ENCODE assay signal across 1 cellular context in the genomic region with DNA sequence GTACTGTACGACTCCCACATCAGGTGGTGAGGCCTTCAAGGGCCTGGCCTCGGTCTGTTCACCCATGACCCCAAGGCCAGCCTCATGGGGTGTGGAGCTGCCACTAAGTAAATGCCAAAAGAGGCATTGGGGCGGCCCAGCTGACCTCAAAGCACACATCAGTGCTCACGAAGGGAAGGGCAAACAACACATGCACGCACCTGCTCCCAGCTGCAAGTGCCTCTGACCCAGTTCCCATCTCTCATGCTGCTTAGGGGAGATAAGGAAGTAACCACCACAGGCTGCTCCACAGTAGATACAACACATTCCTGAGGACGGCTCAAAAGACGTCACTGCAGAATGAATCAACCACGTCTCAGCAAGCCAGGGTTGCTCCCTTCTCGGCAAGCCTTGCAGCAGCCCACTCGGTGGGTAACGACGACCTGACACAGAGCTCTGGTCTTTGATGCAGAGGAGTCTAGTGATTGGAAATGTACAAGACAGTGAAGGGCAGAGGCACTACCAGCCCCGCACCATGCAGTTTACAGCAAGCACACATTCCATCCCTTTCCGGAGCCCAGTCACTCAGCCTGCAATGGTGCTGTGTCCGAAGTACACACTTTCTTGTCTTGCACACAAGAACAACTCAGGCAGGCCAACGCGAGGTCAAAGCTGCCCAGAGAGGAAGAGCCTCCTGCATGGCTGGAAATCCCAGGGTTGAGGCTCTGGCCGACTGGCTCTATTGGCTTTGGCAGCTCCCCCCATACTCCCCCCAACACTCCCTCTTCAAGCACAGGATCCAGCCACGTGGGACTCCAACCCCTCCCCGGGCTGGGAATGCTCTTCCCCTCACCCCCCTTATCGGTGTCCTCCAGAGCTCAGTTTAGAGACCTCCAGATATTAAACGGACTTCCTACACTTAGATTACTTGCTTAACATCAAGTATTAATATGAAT.
TF ChIP-seq lines count a peak whose summit lies in the region.

No MANE protein-coding gene starts in this region.

TF ChIP-seq in HepG2, 621 proteins besides CTCF, POLR2A, EP300 and RAD21 (continues in another document):
- TF ChIP-seq, protein P1, sequence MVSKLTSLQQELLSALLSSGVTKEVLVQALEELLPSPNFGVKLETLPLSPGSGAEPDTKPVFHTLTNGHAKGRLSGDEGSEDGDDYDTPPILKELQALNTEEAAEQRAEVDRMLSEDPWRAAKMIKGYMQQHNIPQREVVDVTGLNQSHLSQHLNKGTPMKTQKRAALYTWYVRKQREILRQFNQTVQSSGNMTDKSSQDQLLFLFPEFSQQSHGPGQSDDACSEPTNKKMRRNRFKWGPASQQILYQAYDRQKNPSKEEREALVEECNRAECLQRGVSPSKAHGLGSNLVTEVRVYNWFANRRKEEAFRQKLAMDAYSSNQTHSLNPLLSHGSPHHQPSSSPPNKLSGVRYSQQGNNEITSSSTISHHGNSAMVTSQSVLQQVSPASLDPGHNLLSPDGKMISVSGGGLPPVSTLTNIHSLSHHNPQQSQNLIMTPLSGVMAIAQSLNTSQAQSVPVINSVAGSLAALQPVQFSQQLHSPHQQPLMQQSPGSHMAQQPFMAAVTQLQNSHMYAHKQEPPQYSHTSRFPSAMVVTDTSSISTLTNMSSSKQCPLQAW (CRISPR knock-in tag; IDR thresholded peaks at IDR 0.05) = no peak
- TF ChIP-seq SP5 (CRISPR knock-in tag; IDR thresholded peaks at IDR 0.05; ENCODE audit: borderline replicate concordance, low read depth) = 0 out of 2 replicates have a peak, but pooled peaks have one; percentile 19
- TF ChIP-seq CAMTA2 (CRISPR knock-in tag; IDR thresholded peaks at IDR 0.05; ENCODE audit: borderline replicate concordance) = no peak
- TF ChIP-seq ZNF207 (IDR thresholded peaks at IDR 0.05; ENCODE audit: borderline replicate concordance) = no peak
- TF ChIP-seq, protein P2, sequence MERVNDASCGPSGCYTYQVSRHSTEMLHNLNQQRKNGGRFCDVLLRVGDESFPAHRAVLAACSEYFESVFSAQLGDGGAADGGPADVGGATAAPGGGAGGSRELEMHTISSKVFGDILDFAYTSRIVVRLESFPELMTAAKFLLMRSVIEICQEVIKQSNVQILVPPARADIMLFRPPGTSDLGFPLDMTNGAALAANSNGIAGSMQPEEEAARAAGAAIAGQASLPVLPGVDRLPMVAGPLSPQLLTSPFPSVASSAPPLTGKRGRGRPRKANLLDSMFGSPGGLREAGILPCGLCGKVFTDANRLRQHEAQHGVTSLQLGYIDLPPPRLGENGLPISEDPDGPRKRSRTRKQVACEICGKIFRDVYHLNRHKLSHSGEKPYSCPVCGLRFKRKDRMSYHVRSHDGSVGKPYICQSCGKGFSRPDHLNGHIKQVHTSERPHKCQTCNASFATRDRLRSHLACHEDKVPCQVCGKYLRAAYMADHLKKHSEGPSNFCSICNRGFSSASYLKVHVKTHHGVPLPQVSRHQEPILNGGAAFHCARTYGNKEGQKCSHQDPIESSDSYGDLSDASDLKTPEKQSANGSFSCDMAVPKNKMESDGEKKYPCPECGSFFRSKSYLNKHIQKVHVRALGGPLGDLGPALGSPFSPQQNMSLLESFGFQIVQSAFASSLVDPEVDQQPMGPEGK (CRISPR knock-in tag; IDR thresholded peaks at IDR 0.05) = no peak
- TF ChIP-seq, protein P3, sequence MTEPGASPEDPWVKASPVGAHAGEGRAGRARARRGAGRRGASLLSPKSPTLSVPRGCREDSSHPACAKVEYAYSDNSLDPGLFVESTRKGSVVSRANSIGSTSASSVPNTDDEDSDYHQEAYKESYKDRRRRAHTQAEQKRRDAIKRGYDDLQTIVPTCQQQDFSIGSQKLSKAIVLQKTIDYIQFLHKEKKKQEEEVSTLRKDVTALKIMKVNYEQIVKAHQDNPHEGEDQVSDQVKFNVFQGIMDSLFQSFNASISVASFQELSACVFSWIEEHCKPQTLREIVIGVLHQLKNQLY (CRISPR knock-in tag; IDR thresholded peaks at IDR 0.05) = no peak
- TF ChIP-seq ZNF563 (CRISPR knock-in tag; IDR thresholded peaks at IDR 0.05) = peak; percentile 37; the same call in 1 of the 2 replicates
- no peak for TF ChIP-seq NFE2 (CRISPR knock-in tag; IDR thresholded peaks at IDR 0.05)
- TF ChIP-seq, protein P4, sequence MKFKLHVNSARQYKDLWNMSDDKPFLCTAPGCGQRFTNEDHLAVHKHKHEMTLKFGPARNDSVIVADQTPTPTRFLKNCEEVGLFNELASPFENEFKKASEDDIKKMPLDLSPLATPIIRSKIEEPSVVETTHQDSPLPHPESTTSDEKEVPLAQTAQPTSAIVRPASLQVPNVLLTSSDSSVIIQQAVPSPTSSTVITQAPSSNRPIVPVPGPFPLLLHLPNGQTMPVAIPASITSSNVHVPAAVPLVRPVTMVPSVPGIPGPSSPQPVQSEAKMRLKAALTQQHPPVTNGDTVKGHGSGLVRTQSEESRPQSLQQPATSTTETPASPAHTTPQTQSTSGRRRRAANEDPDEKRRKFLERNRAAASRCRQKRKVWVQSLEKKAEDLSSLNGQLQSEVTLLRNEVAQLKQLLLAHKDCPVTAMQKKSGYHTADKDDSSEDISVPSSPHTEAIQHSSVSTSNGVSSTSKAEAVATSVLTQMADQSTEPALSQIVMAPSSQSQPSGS (CRISPR knock-in tag; IDR thresholded peaks at IDR 0.05) = no peak
- TF ChIP-seq ATF1 (CRISPR knock-in tag; IDR thresholded peaks at IDR 0.05) = 0 out of 2 replicates have a peak, but pooled peaks have one; percentile 22
- TF ChIP-seq IRX3 (CRISPR knock-in tag; IDR thresholded peaks at IDR 0.05; ENCODE audit: borderline replicate concordance, low read depth) = 0 out of 2 replicates have a peak, but pooled peaks have one; percentile 30
- TF ChIP-seq TEAD3 (CRISPR knock-in tag; optimal IDR thresholded peaks at IDR 0.05; ENCODE audit: borderline replicate concordance) = peak; percentile 32
- no peak for TF ChIP-seq NAIF1 (CRISPR knock-in tag; IDR thresholded peaks at IDR 0.05; ENCODE audit: borderline replicate concordance)
- 0 out of 2 replicates have a peak, but pooled peaks have one; percentile 21 for TF ChIP-seq RXRB (CRISPR knock-in tag; IDR thresholded peaks at IDR 0.05; ENCODE audit: borderline replicate concordance)
- TF ChIP-seq BHLHE40 (IDR thresholded peaks at IDR 0.05; ENCODE audit: low read length) = 0 out of 2 replicates have a peak, but pooled peaks have one; percentile 7
- no peak for TF ChIP-seq NR2F6 (IDR thresholded peaks at IDR 0.05)
- 0 out of 2 replicates have a peak, but pooled peaks have one; percentile 30 for TF ChIP-seq NR2F6 (CRISPR knock-in tag; IDR thresholded peaks at IDR 0.05)
- TF ChIP-seq ZMAT3 (CRISPR knock-in tag; conservative IDR thresholded peaks at IDR 0.05) = no peak
- TF ChIP-seq, protein P5, sequence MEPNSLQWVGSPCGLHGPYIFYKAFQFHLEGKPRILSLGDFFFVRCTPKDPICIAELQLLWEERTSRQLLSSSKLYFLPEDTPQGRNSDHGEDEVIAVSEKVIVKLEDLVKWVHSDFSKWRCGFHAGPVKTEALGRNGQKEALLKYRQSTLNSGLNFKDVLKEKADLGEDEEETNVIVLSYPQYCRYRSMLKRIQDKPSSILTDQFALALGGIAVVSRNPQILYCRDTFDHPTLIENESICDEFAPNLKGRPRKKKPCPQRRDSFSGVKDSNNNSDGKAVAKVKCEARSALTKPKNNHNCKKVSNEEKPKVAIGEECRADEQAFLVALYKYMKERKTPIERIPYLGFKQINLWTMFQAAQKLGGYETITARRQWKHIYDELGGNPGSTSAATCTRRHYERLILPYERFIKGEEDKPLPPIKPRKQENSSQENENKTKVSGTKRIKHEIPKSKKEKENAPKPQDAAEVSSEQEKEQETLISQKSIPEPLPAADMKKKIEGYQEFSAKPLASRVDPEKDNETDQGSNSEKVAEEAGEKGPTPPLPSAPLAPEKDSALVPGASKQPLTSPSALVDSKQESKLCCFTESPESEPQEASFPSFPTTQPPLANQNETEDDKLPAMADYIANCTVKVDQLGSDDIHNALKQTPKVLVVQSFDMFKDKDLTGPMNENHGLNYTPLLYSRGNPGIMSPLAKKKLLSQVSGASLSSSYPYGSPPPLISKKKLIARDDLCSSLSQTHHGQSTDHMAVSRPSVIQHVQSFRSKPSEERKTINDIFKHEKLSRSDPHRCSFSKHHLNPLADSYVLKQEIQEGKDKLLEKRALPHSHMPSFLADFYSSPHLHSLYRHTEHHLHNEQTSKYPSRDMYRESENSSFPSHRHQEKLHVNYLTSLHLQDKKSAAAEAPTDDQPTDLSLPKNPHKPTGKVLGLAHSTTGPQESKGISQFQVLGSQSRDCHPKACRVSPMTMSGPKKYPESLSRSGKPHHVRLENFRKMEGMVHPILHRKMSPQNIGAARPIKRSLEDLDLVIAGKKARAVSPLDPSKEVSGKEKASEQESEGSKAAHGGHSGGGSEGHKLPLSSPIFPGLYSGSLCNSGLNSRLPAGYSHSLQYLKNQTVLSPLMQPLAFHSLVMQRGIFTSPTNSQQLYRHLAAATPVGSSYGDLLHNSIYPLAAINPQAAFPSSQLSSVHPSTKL (CRISPR knock-in tag; IDR thresholded peaks at IDR 0.05) = peak; percentile 31; the same call in 1 of the 2 replicates
- TF ChIP-seq, protein P6, sequence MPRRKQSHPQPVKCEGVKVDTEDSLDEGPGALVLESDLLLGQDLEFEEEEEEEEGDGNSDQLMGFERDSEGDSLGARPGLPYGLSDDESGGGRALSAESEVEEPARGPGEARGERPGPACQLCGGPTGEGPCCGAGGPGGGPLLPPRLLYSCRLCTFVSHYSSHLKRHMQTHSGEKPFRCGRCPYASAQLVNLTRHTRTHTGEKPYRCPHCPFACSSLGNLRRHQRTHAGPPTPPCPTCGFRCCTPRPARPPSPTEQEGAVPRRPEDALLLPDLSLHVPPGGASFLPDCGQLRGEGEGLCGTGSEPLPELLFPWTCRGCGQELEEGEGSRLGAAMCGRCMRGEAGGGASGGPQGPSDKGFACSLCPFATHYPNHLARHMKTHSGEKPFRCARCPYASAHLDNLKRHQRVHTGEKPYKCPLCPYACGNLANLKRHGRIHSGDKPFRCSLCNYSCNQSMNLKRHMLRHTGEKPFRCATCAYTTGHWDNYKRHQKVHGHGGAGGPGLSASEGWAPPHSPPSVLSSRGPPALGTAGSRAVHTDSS (CRISPR knock-in tag; conservative IDR thresholded peaks at IDR 0.05) = no peak
- peak; percentile 29; the same call in 1 of the 2 replicates for TF ChIP-seq RARA (CRISPR knock-in tag; IDR thresholded peaks at IDR 0.05)
- TF ChIP-seq, protein P7, sequence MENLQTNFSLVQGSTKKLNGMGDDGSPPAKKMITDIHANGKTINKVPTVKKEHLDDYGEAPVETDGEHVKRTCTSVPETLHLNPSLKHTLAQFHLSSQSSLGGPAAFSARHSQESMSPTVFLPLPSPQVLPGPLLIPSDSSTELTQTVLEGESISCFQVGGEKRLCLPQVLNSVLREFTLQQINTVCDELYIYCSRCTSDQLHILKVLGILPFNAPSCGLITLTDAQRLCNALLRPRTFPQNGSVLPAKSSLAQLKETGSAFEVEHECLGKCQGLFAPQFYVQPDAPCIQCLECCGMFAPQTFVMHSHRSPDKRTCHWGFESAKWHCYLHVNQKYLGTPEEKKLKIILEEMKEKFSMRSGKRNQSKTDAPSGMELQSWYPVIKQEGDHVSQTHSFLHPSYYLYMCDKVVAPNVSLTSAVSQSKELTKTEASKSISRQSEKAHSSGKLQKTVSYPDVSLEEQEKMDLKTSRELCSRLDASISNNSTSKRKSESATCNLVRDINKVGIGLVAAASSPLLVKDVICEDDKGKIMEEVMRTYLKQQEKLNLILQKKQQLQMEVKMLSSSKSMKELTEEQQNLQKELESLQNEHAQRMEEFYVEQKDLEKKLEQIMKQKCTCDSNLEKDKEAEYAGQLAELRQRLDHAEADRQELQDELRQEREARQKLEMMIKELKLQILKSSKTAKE (CRISPR knock-in tag; IDR thresholded peaks at IDR 0.05; ENCODE audit: borderline replicate concordance) = 0 out of 2 replicates have a peak, but pooled peaks have one; percentile 33
- TF ChIP-seq, protein P8, sequence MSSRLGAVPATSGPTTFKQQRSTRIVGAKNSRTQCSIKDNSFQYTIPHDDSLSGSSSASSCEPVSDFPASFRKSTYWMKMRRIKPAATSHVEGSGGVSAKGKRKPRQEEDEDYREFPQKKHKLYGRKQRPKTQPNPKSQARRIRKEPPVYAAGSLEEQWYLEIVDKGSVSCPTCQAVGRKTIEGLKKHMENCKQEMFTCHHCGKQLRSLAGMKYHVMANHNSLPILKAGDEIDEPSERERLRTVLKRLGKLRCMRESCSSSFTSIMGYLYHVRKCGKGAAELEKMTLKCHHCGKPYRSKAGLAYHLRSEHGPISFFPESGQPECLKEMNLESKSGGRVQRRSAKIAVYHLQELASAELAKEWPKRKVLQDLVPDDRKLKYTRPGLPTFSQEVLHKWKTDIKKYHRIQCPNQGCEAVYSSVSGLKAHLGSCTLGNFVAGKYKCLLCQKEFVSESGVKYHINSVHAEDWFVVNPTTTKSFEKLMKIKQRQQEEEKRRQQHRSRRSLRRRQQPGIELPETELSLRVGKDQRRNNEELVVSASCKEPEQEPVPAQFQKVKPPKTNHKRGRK (CRISPR knock-in tag; IDR thresholded peaks at IDR 0.05) = no peak
- TF ChIP-seq ELF3 (CRISPR knock-in tag; IDR thresholded peaks at IDR 0.05) = peak; percentile 52; the same call in 1 of the 2 replicates
- TF ChIP-seq PHF5A (CRISPR knock-in tag; IDR thresholded peaks at IDR 0.05; ENCODE audit: low read depth, unreplicated experiment) = no peak
- TF ChIP-seq TBX3 (IDR thresholded peaks at IDR 0.05; ENCODE audit: borderline replicate concordance) = no peak
